ENCODE assay signal across 10 cellular contexts in genomic region chr10:69223028-69223342, GRCh38. TPM values are rescaled to one million over a fixed set of nuclear protein-coding genes. Genes with fewer than 3 reads are reported as not detected.
DNase-seq lines count a peak whose midpoint lies in the region; ATAC-seq, FAIRE-seq and TF ChIP-seq lines count a peak whose summit lies in the region.
"Had no signal": no experiment of that assay in that cellular context is flagged by ENCODE, and none has a peak within 500 bp of the region (broad histone marks: within the 10 kb centered on the region; RNA-seq: fewer than 3 reads in every experiment).

No MANE protein-coding gene starts in this region.

- H3K9me3 ChIP-seq in BLaER1 treated with 17β-estradiol and CSF1 and Interleukin-3, amounts not matched to agents 10 nM and 100 nM (replicated peaks in 1 of 11), result no peaks in the 10 kb centered on the region
- H3K9me3 ChIP-seq in Loucy (ENCODE audit: insufficient read depth, low read depth, low read length) (no peaks in the 10 kb centered on the region), ovary (no peaks in the 10 kb centered on the region)

- no peaks in the 10 kb centered on the region for H4K20me1 ChIP-seq in BLaER1 treated with 17β-estradiol and CSF1 and Interleukin-3, amounts not matched to agents 10 nM and 100 nM
- H4K20me1 ChIP-seq in Loucy (ENCODE audit: insufficient read depth, low read length, poor library complexity, severe bottlenecking), result no peaks in the 10 kb centered on the region

- ATAC-seq in GM19467 (IDR thresholded peaks at IDR 0.05; ENCODE audit: unreplicated experiment), result peak; percentile 2
- no peak for ATAC-seq in foreskin keratinocyte

- H3K4me2 ChIP-seq in BLaER1 treated with 17β-estradiol and CSF1 and Interleukin-3, amounts not matched to agents 10 nM and 100 nM, result peak overlapping the region; percentile 62 to 86 (median 75); a peak in 21 of 22 replicates
- peak overlapping the region; percentile 98 for H3K4me2 ChIP-seq in Loucy (ENCODE audit: low read depth, low read length, poor library complexity, severe bottlenecking)

- no peaks in the 10 kb centered on the region for H3K27me3 ChIP-seq in BLaER1 treated with 17β-estradiol and CSF1 and Interleukin-3, amounts not matched to agents 10 nM and 100 nM
- no peaks in the 10 kb centered on the region for H3K27me3 ChIP-seq in Loucy (ENCODE audit: insufficient read depth, low read length, poor library complexity, severe bottlenecking)
- H3K27me3 ChIP-seq in foreskin keratinocyte, result no peaks in the 10 kb centered on the region
- H3K27me3 ChIP-seq in ovary, result no peaks in the 10 kb centered on the region

- intact Hi-C loops in ovary (cut with DNase I), result no loop called here

- no peak overlapping the region for H3K4me3 ChIP-seq in BLaER1 treated with 17β-estradiol and CSF1 and Interleukin-3, amounts not matched to agents 10 nM and 100 nM
- H3K4me3 ChIP-seq in Loucy (ENCODE audit: low read length, poor library complexity, severe bottlenecking), result peak overlapping the region; percentile 72
- H3K4me3 ChIP-seq in ovary, result no peak overlapping the region

- peak overlapping the region in 8 of 11 experiments; percentile 14 to 48 (median 30); a peak in 9 of 22 replicates for H3K27ac ChIP-seq in BLaER1 treated with 17β-estradiol and CSF1 and Interleukin-3, amounts not matched to agents 10 nM and 100 nM
- H3K27ac ChIP-seq in foreskin keratinocyte (peak overlapping the region; percentile 79), ovary (no peak overlapping the region)

- 0 to 14% (median 2%) methylated on average over 1 of the region's 1 CpG for WGBS in ovary, 3 donors

- FAIRE-seq in frontal cortex (lab: Jason Lieb, UNC), result no peak

- H3K79me2 ChIP-seq in Loucy (ENCODE audit: insufficient read depth, low read length), result no peaks in the 10 kb centered on the region

- peaks cover 31 to 40% (median 38%) of the 10 kb centered on the region in 10 experiments for H3K4me1 ChIP-seq in BLaER1 treated with 17β-estradiol and CSF1 and Interleukin-3, amounts not matched to agents 10 nM and 100 nM
- H3K4me1 ChIP-seq in Loucy (ENCODE audit: insufficient read depth, low read length, poor library complexity, severe bottlenecking) (peaks cover 55% of the 10 kb centered on the region), foreskin keratinocyte (peaks cover 21% of the 10 kb centered on the region), ovary (ENCODE audit: insufficient read depth) (no peaks in the 10 kb centered on the region)

- H3F3A ChIP-seq in Loucy (ENCODE audit: low read depth), result peaks cover 5% of the 10 kb centered on the region; the same call in 1 of the 2 replicates

- DNase-seq in foreskin keratinocyte (no peak), SIG-M5 treated with dmso at 0.1 percent for 504 hours (lab: John Stamatoyannopoulos, UW; ENCODE audit: unreplicated experiment) (no peak), frontal cortex (ENCODE audit: low spot score in 2 of 2) (no peak), COLO668 (lab: John Stamatoyannopoulos, UW; ENCODE audit: unreplicated experiment) (no peak), ovary (no peak)
- DNase-seq: GOT3, retina had no signal

- no peaks in the 10 kb centered on the region for H3K36me3 ChIP-seq in BLaER1 treated with 17β-estradiol and CSF1 and Interleukin-3, amounts not matched to agents 10 nM and 100 nM
- H3K36me3 ChIP-seq in Loucy (ENCODE audit: insufficient read depth, low read length) (no peaks in the 10 kb centered on the region), ovary (no peaks in the 10 kb centered on the region)

- TF ChIP-seq CTCF in Loucy (conservative IDR thresholded peaks at IDR 0.05; ENCODE audit: low read length), result no peak
- no peak for TF ChIP-seq CTCF in foreskin keratinocyte (conservative IDR thresholded peaks at IDR 0.05)
- no peak for TF ChIP-seq CTCF in ovary (IDR thresholded peaks at IDR 0.05)

- TF ChIP-seq POLR2A in ovary (IDR thresholded peaks at IDR 0.05), result no peak

- TF ChIP-seq EP300 in ovary (IDR thresholded peaks at IDR 0.05), result no peak

- H3K9me2 ChIP-seq in Loucy (replicated peaks; ENCODE audit: low read depth, low read length), result no peaks in the 10 kb centered on the region

- H2AFZ ChIP-seq in Loucy (ENCODE audit: low read length), result no peak overlapping the region; the same call in 1 of the 2 replicates

- H3K9ac ChIP-seq in BLaER1 treated with 17β-estradiol and CSF1 and Interleukin-3, amounts not matched to agents 10 nM and 100 nM, result peak overlapping the region in 5 of 11 experiments; percentile 5 to 58 (median 34); a peak in 6 of 22 replicates
- H3K9ac ChIP-seq in Loucy (ENCODE audit: low read depth, low read length, poor library complexity, severe bottlenecking), result peak overlapping the region; percentile 83

RNA-seq across cellular contexts. Expression of gene HKDC1, which starts 2.9 kb away (rescaled TPM):
- total RNA-seq in foreskin keratinocyte (0.48 and 0.71 TPM in 2 replicates), frontal cortex (0.41 TPM), ovary (1 to 10 TPM in 2 of 7 donors, under 1 TPM in 3, not detected in 2; 0.83 to 6.4 (median 0.94) TPM)
- polyA plus RNA-seq in foreskin keratinocyte (0.50 and 0.91 TPM in 2 replicates), ovary (1 to 10 TPM in 1 of 2 donors, under 1 TPM in 1; 0.01 to 1.1 TPM)

RNA-seq across cellular contexts. Expression of gene SUPV3L1, which starts 43.0 kb away (rescaled TPM):
- total RNA-seq in foreskin keratinocyte (31.6 and 35.6 TPM in 2 replicates), frontal cortex (40.4 TPM), ovary (10 to 100 TPM; 21.7 to 39.8 (median 28.4) TPM)
- polyA plus RNA-seq in foreskin keratinocyte (31.4 and 36.2 TPM in 2 replicates), ovary (10 to 100 TPM; 23.6 to 35.0 TPM)

RNA-seq across cellular contexts. Expression of gene HK1, which starts 55.3 kb away (rescaled TPM):
- total RNA-seq in foreskin keratinocyte (73.2 and 109 TPM in 2 replicates), frontal cortex (114 TPM), ovary (10 to 100 TPM; 12.8 to 40.2 (median 35.8) TPM)
- polyA plus RNA-seq in foreskin keratinocyte (57.8 and 79.6 TPM in 2 replicates), ovary (10 to 100 TPM; 19.9 to 63.1 TPM)

Comparison
In these comparisons a context has a peak if more than half of its experiments do, and no peak if none do; other contexts are left out.
1. H3K27ac ChIP-seq: peak in BLaER1 treated with 17β-estradiol and CSF1 and Interleukin-3, amounts not matched to agents 10 nM and 100 nM (8 of 11) and foreskin keratinocyte (single experiment); none in ovary (0 of 2).